13 cellular contexts compared by ENCODE assay signal in the genomic region with DNA sequence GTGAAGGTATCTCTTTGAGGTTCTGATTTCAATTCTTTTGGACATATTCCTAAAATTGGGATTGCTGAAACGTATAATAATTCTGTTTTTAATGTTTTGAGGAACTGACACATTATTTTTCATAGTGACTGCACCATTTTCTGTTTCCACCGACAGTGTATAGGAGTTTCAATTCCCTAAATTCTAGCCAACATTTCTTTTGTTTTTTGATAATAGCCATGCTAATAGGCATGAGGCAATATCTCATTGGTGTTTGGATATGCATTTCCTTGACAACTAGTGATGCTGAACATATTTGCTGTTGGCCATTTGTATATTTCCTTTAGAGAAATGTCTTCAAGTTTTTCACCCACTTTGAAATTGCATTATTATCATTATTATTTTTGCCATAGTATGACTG. TPM values are rescaled to one million over a fixed set of nuclear protein-coding genes. Genes with fewer than 3 reads are reported as not detected.
A peak's percentile ranks its signal among the peaks of the same experiment; 100 is the strongest.
DNase-seq lines count a peak whose midpoint lies in the region; ATAC-seq, FAIRE-seq and TF ChIP-seq lines count a peak whose summit lies in the region.
"Not testable (repeated sequence)": the region's sequence is repeated elsewhere in the genome, so short reads cannot be mapped to it uniquely, and the experiment has no call there.
"Had no signal": no experiment of that assay in that cellular context is flagged by ENCODE, and none has a peak within 500 bp of the region (broad histone marks: within the 10 kb centered on the region; RNA-seq: fewer than 3 reads in every experiment).

No MANE protein-coding gene starts in this region.

- FAIRE-seq in A549 (lab: Jason Lieb, UNC): peak; percentile 100
- FAIRE-seq in GM12878 (lab: Jason Lieb, UNC): not testable (repeated sequence)

- SMC1A ChIA-PET in GM12878 (lab: Charles Lee; ENCODE audit: uncharacterized antibody, unreplicated experiment): not testable (repeated sequence)

- not testable (repeated sequence) for H3K4me2 ChIP-seq in A549; GM12878 (ENCODE audit: control insufficient read depth, insufficient read depth)

- RAD21 ChIA-PET in GM12878 (lab: Charles Lee; ENCODE audit: unreplicated experiment): not testable (repeated sequence)

- ATAC-seq in A549, GM12878: not testable (repeated sequence)
- ATAC-seq in GM18502 (IDR thresholded peaks at IDR 0.05; ENCODE audit: poor library complexity, unreplicated experiment): peak; percentile 89
- ATAC-seq in GM19395 (IDR thresholded peaks at IDR 0.05; ENCODE audit: unreplicated experiment): peak; percentile 48
- ATAC-seq in HG03439 (IDR thresholded peaks at IDR 0.05; ENCODE audit: unreplicated experiment): peak; percentile 69
- peak; percentile 53 for ATAC-seq in Right ventricle myocardium superior (ENCODE audit: poor library complexity)

- TF ChIP-seq RAD21 in A549 (conservative IDR thresholded peaks at IDR 0.05 in 1 of 2, IDR thresholded peaks at IDR 0.05 in 1 of 2); GM12878 (IDR thresholded peaks at IDR 0.05; ENCODE audit: insufficient read depth, low read depth, low read length): not testable (repeated sequence)

- H3K4me3 ChIP-seq in A549, GM12878: not testable (repeated sequence)

- intact Hi-C loops in GM12878 (cut with micrococcal nuclease; ENCODE audit: unreplicated experiment); Right ventricle myocardium superior (cut with DNase I): not testable (repeated sequence)

- not testable (repeated sequence) for DNase-seq in A549 (ENCODE audit: low read depth in 1 of 2, low spot score in 1 of 2); GM12878 (ENCODE audit: low read depth, low spot score); Right ventricle myocardium superior
- DNase-seq in NOMO-1 (lab: John Stamatoyannopoulos, UW; ENCODE audit: unreplicated experiment in 2 of 2) (peak; percentile 57 to 87), RPMI8226 (peak; percentile 37)

- TF ChIP-seq EP300 in A549 (IDR thresholded peaks at IDR 0.05); GM12878 (IDR thresholded peaks at IDR 0.05; ENCODE audit: borderline replicate concordance in 1 of 2, control insufficient read depth in 1 of 2, low read depth in 2 of 2, low read length in 2 of 2): not testable (repeated sequence)

- H3K9ac ChIP-seq in GM12878 (ENCODE audit: control insufficient read depth, insufficient read depth, low read length): not testable (repeated sequence)

- not testable (repeated sequence) for TF ChIP-seq POLR2A in A549 (IDR thresholded peaks at IDR 0.05; ENCODE audit: low read length); GM12878 (IDR thresholded peaks at IDR 0.05; ENCODE audit: low read depth, low read length)

- POLR2A ChIA-PET in A549 (lab: Yijun Ruan, JAX); GM12878 (lab: Charles Lee): not testable (repeated sequence)

- not testable (repeated sequence) for H2AFZ ChIP-seq in GM12878 (ENCODE audit: control insufficient read depth, low read depth, low read length)

- not testable (repeated sequence) for H3K27ac ChIP-seq in A549; GM12878 (ENCODE audit: control insufficient read depth, insufficient read depth)

- H3K79me2 ChIP-seq in GM12878 (ENCODE audit: control insufficient read depth, insufficient read depth, low read length): not testable (repeated sequence)

- H3K9me3 ChIP-seq in A549; GM12878 (replicated peaks; ENCODE audit: control insufficient read depth, insufficient read depth, low read length): not testable (repeated sequence)

- H3K27me3 ChIP-seq in GM12878 (replicated peaks in 1 of 2; ENCODE audit: control insufficient read depth in 2 of 2, insufficient read depth in 2 of 2, low read length in 1 of 2): not testable (repeated sequence)

- CTCF ChIA-PET in A549 (lab: Yijun Ruan, JAX): interaction anchor here (1.5 kb wide), 1 partner anchor 15 kb away, joined by 7 read pairs; no protein-coding TSS in a partner anchor
- CTCF ChIA-PET in GM12878 (lab: Yijun Ruan, JAX): not testable (repeated sequence)

- WGBS in A549 (ENCODE audit: missing lambda C conversion rate): 24% methylated on average over 2 of the region's 2 CpGs
- 3% methylated on average over 2 of the region's 2 CpGs for WGBS in GM12878 (ENCODE audit: insufficient coverage, insufficient replicate concordance, low lambda C conversion rate, missing lambda C conversion rate)

- in situ Hi-C loops in GM12878 (cut with MboI): not testable (repeated sequence)

- TF ChIP-seq CTCF in A549 (IDR thresholded peaks at IDR 0.05); GM12878 (IDR thresholded peaks at IDR 0.05 in 2 of 3, conservative IDR thresholded peaks at IDR 0.05 in 1 of 3; ENCODE audit: control insufficient read depth in 2 of 3, extremely low read depth in 1 of 3, insufficient read depth in 1 of 3, low read depth in 3 of 3, low read length in 3 of 3): not testable (repeated sequence)

- not testable (repeated sequence) for H3K36me3 ChIP-seq in GM12878 (ENCODE audit: control insufficient read depth in 2 of 2, insufficient read depth in 2 of 2, low read length in 1 of 2)

- H3K4me1 ChIP-seq in A549; GM12878 (ENCODE audit: control insufficient read depth, insufficient read depth, low read length): not testable (repeated sequence)

- not testable (repeated sequence) for H4K20me1 ChIP-seq in GM12878 (ENCODE audit: control insufficient read depth, insufficient read depth)

- BruUV-seq in GM12878 (replicated peaks; lab: Mats Ljungman, UMichigan): not testable (repeated sequence)

RNA-seq across cellular contexts. Expression of gene OR4M1, which starts 0.8 kb away (rescaled TPM):
- polyA plus RNA-seq in A549 (2011; rRNA removed) (not detected in 2 replicates), A549 (2017; fragmentation: RNase III; extraction: RNeasy Plus Mini Kit Qiagen cat#74134 plus additional on column Dnase treatment) (not detected in 3 replicates), GM12878 (2011; rRNA removed) (not detected in 2 replicates), GM12878 (2014; fragmentation: Illumina TruSeq; extraction: Trizol) (not detected in 2 replicates), GM12878 (2014; fragmentation: Nextera tagmentation; extraction: Ambion mirVana) (not detected), GM12878 (2014; rRNA removed) (not detected in 2 replicates), GM12878 (2016; fragmentation: Nextera tagmentation; extraction: Ambion mirVana) (not detected)
- not detected in 2 replicates for polyA plus RNA-seq in A549 (2012; cell fraction: cytosol; rRNA removed)
- polyA plus RNA-seq in A549 (2012; cell fraction: nucleus; rRNA removed): not detected in 2 replicates
- not detected in 2 replicates for polyA minus RNA-seq in A549 (2011; rRNA and poly(A)+ RNA removed)
- total RNA-seq in GM12878 (2013; cell fraction: nucleolus; rRNA removed): not detected in 2 replicates
- total RNA-seq in GM12878 (2014; rRNA removed) (not detected in 2 replicates), GM12878 (2014; rRNA removed; fragmentation: Illumina TruSeq; extraction: Trizol) (not detected in 2 replicates), GM12878 (2021) (not detected in 2 replicates), Right ventricle myocardium superior (not detected)
- not detected for polyA plus RNA-seq in GM12878 (2011; ENCODE audit: low read depth)
- not detected in 2 replicates for polyA plus RNA-seq in GM12878 (2011; cell fraction: cytosol; rRNA removed)
- polyA plus RNA-seq in GM12878 (2011; cell fraction: nucleus; rRNA removed): not detected in 2 replicates
- polyA plus RNA-seq in GM12878 (2012): not detected in 2 replicates
- not detected in 2 replicates for polyA minus RNA-seq in GM12878 (2011; rRNA and poly(A)+ RNA removed)
- polyA minus RNA-seq in GM12878 (2011; cell fraction: cytosol; rRNA and poly(A)+ RNA removed): not detected in 2 replicates
- polyA minus RNA-seq in GM12878 (2011; cell fraction: nucleus; rRNA and poly(A)+ RNA removed): not detected in 2 replicates
- total RNA-seq: CD4-positive, alpha-beta T cell; H1; HepG2; HT1080; T-helper 1 cell treated with Interleukin-12 subunit alpha and Interleukin-12 subunit beta and Interleukin-4 antibody, amounts not matched to agents 30 ng/mL and 1 ng/mL, for 36 hours had no signal
- polyA plus RNA-seq: H1, HepG2 had no signal

RNA-seq across cellular contexts. Expression of gene OR4Q3, which starts 29.1 kb away (rescaled TPM):
- polyA plus RNA-seq in A549 (2011; rRNA removed): not detected in 2 replicates
- polyA plus RNA-seq in A549 (2012; cell fraction: cytosol; rRNA removed): not detected in 2 replicates
- polyA plus RNA-seq in A549 (2012; cell fraction: nucleus; rRNA removed): not detected in 2 replicates
- polyA plus RNA-seq in A549 (2017; fragmentation: RNase III; extraction: RNeasy Plus Mini Kit Qiagen cat#74134 plus additional on column Dnase treatment): not detected in 3 replicates
- not detected in 2 replicates for polyA minus RNA-seq in A549 (2011; rRNA and poly(A)+ RNA removed)
- total RNA-seq in GM12878 (2013; cell fraction: nucleolus; rRNA removed): not detected in 2 replicates
- total RNA-seq in GM12878 (2014; rRNA removed): not detected in 2 replicates
- not detected in 2 replicates for total RNA-seq in GM12878 (2014; rRNA removed; fragmentation: Illumina TruSeq; extraction: Trizol)
- not detected in 2 replicates for total RNA-seq in GM12878 (2021)
- polyA plus RNA-seq in GM12878 (2011; ENCODE audit: low read depth): not detected
- polyA plus RNA-seq in GM12878 (2011; rRNA removed): not detected in 2 replicates
- polyA plus RNA-seq in GM12878 (2011; cell fraction: cytosol; rRNA removed): not detected in 2 replicates
- not detected in 2 replicates for polyA plus RNA-seq in GM12878 (2011; cell fraction: nucleus; rRNA removed)
- not detected in 2 replicates for polyA plus RNA-seq in GM12878 (2012)
- polyA plus RNA-seq in GM12878 (2014; fragmentation: Illumina TruSeq; extraction: Trizol): not detected in 2 replicates
- not detected for polyA plus RNA-seq in GM12878 (2014; fragmentation: Nextera tagmentation; extraction: Ambion mirVana)
- polyA plus RNA-seq in GM12878 (2014; rRNA removed): not detected in 2 replicates
- not detected for polyA plus RNA-seq in GM12878 (2016; fragmentation: Nextera tagmentation; extraction: Ambion mirVana)
- polyA minus RNA-seq in GM12878 (2011; rRNA and poly(A)+ RNA removed): not detected in 2 replicates
- not detected in 2 replicates for polyA minus RNA-seq in GM12878 (2011; cell fraction: cytosol; rRNA and poly(A)+ RNA removed)
- not detected in 2 replicates for polyA minus RNA-seq in GM12878 (2011; cell fraction: nucleus; rRNA and poly(A)+ RNA removed)
- not detected for total RNA-seq in Right ventricle myocardium superior
- total RNA-seq: CD4-positive, alpha-beta T cell; H1; HepG2; HT1080; T-helper 1 cell treated with Interleukin-12 subunit alpha and Interleukin-12 subunit beta and Interleukin-4 antibody, amounts not matched to agents 30 ng/mL and 1 ng/mL, for 36 hours had no signal
- polyA plus RNA-seq: H1, HepG2 had no signal

RNA-seq across cellular contexts. Expression of gene OR4N2, which starts 31.1 kb away (rescaled TPM):
- polyA plus RNA-seq in A549 (2011; rRNA removed): not detected in 2 replicates
- not detected in 2 replicates for polyA plus RNA-seq in A549 (2012; cell fraction: cytosol; rRNA removed)
- polyA plus RNA-seq in A549 (2012; cell fraction: nucleus; rRNA removed): not detected in 2 replicates
- polyA plus RNA-seq in A549 (2017; fragmentation: RNase III; extraction: RNeasy Plus Mini Kit Qiagen cat#74134 plus additional on column Dnase treatment): not detected in 3 replicates
- polyA minus RNA-seq in A549 (2011; rRNA and poly(A)+ RNA removed): not detected in 2 replicates
- total RNA-seq in GM12878 (2013; cell fraction: nucleolus; rRNA removed): not detected in 2 replicates
- not detected in 2 replicates for total RNA-seq in GM12878 (2014; rRNA removed)
- not detected in 2 replicates for total RNA-seq in GM12878 (2014; rRNA removed; fragmentation: Illumina TruSeq; extraction: Trizol)
- total RNA-seq in GM12878 (2021): not detected in 2 replicates
- not detected for polyA plus RNA-seq in GM12878 (2011; ENCODE audit: low read depth)
- polyA plus RNA-seq in GM12878 (2011; rRNA removed): not detected in 2 replicates
- not detected in 2 replicates for polyA plus RNA-seq in GM12878 (2011; cell fraction: cytosol; rRNA removed)
- not detected in 2 replicates for polyA plus RNA-seq in GM12878 (2011; cell fraction: nucleus; rRNA removed)
- not detected in 2 replicates for polyA plus RNA-seq in GM12878 (2012)
- polyA plus RNA-seq in GM12878 (2014; fragmentation: Illumina TruSeq; extraction: Trizol): not detected in 2 replicates
- polyA plus RNA-seq in GM12878 (2014; fragmentation: Nextera tagmentation; extraction: Ambion mirVana): not detected
- not detected in 2 replicates for polyA plus RNA-seq in GM12878 (2014; rRNA removed)
- not detected for polyA plus RNA-seq in GM12878 (2016; fragmentation: Nextera tagmentation; extraction: Ambion mirVana)
- polyA minus RNA-seq in GM12878 (2011; rRNA and poly(A)+ RNA removed): not detected in 2 replicates
- polyA minus RNA-seq in GM12878 (2011; cell fraction: cytosol; rRNA and poly(A)+ RNA removed): not detected in 2 replicates
- polyA minus RNA-seq in GM12878 (2011; cell fraction: nucleus; rRNA and poly(A)+ RNA removed): not detected in 2 replicates
- not detected for total RNA-seq in Right ventricle myocardium superior
- total RNA-seq: CD4-positive, alpha-beta T cell; H1; HepG2; HT1080; T-helper 1 cell treated with Interleukin-12 subunit alpha and Interleukin-12 subunit beta and Interleukin-4 antibody, amounts not matched to agents 30 ng/mL and 1 ng/mL, for 36 hours had no signal
- polyA plus RNA-seq: H1, HepG2 had no signal

RNA-seq across cellular contexts. Expression of gene OR11H2, which starts 58.8 kb away (rescaled TPM):
- polyA plus RNA-seq in A549 (2011; rRNA removed): not detected in 2 replicates
- polyA plus RNA-seq in A549 (2012; cell fraction: cytosol; rRNA removed): not detected in 2 replicates
- 0.18 TPM in 1 of 2 replicates, not detected in the other for polyA plus RNA-seq in A549 (2012; cell fraction: nucleus; rRNA removed)
- not detected in 3 replicates for polyA plus RNA-seq in A549 (2017; fragmentation: RNase III; extraction: RNeasy Plus Mini Kit Qiagen cat#74134 plus additional on column Dnase treatment)
- 0.50 and 1.1 TPM in 2 replicates for polyA minus RNA-seq in A549 (2011; rRNA and poly(A)+ RNA removed)
- not detected in 2 replicates for total RNA-seq in GM12878 (2013; cell fraction: nucleolus; rRNA removed)
- total RNA-seq in GM12878 (2014; rRNA removed): not detected in 2 replicates
- total RNA-seq in GM12878 (2014; rRNA removed; fragmentation: Illumina TruSeq; extraction: Trizol): not detected in 2 replicates
- not detected in 2 replicates for total RNA-seq in GM12878 (2021)
- polyA plus RNA-seq in GM12878 (2011; ENCODE audit: low read depth): not detected
- polyA plus RNA-seq in GM12878 (2011; rRNA removed): not detected in 2 replicates
- polyA plus RNA-seq in GM12878 (2011; cell fraction: cytosol; rRNA removed): not detected in 2 replicates
- not detected in 2 replicates for polyA plus RNA-seq in GM12878 (2011; cell fraction: nucleus; rRNA removed)
- not detected in 2 replicates for polyA plus RNA-seq in GM12878 (2012)
- not detected in 2 replicates for polyA plus RNA-seq in GM12878 (2014; fragmentation: Illumina TruSeq; extraction: Trizol)
- not detected for polyA plus RNA-seq in GM12878 (2014; fragmentation: Nextera tagmentation; extraction: Ambion mirVana)
- not detected in 2 replicates for polyA plus RNA-seq in GM12878 (2014; rRNA removed)
- polyA plus RNA-seq in GM12878 (2016; fragmentation: Nextera tagmentation; extraction: Ambion mirVana): not detected
- polyA minus RNA-seq in GM12878 (2011; rRNA and poly(A)+ RNA removed): not detected in 2 replicates
- polyA minus RNA-seq in GM12878 (2011; cell fraction: cytosol; rRNA and poly(A)+ RNA removed): not detected in 2 replicates
- polyA minus RNA-seq in GM12878 (2011; cell fraction: nucleus; rRNA and poly(A)+ RNA removed): not detected in 2 replicates
- not detected for total RNA-seq in Right ventricle myocardium superior
- total RNA-seq: CD4-positive, alpha-beta T cell; H1; HepG2; HT1080; T-helper 1 cell treated with Interleukin-12 subunit alpha and Interleukin-12 subunit beta and Interleukin-4 antibody, amounts not matched to agents 30 ng/mL and 1 ng/mL, for 36 hours had no signal
- polyA plus RNA-seq: H1, HepG2 had no signal
